1 cellular context compared by ENCODE assay signal in the genomic region with DNA sequence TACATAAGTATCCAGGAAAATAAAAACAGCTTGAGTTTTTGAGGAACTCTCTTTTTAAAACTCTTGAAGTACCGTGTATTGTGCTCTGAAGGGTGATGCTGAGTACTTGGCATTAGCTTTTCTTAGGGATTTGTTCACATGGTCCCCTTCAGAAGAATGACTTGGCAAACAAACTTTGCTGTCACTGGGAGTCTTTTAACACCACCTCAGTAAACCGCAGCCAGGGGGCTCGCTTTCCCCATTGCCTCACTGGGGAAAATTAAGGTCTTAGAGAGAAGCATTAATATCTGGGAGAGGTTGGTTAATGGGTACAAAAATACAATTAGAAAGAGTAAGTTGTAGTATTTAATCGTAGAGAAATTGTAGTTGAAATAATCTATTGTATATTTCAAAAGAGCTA.
TF ChIP-seq lines count a peak whose summit lies in the region.

No MANE protein-coding gene starts in this region.

TF ChIP-seq in HCT116, 20 proteins besides CTCF, POLR2A, EP300 and RAD21 (continued from another document):
- TF ChIP-seq REST (IDR thresholded peaks at IDR 0.05; ENCODE audit: low read depth) (no peak), CEBPB (IDR thresholded peaks at IDR 0.05; ENCODE audit: low read depth) (no peak), POLR2AphosphoS5 (IDR thresholded peaks at IDR 0.05; ENCODE audit: low read depth, low read length) (no peak), JUND (IDR thresholded peaks at IDR 0.05) (no peak), TCF7L2 (IDR thresholded peaks at IDR 0.05; ENCODE audit: borderline replicate concordance, extremely low read depth, insufficient read depth, insufficient read length) (no peak)
TF ChIP-seq in HCT116: peak in this region for 0.
